10 cellular contexts compared by ENCODE assay signal in the genomic region with DNA sequence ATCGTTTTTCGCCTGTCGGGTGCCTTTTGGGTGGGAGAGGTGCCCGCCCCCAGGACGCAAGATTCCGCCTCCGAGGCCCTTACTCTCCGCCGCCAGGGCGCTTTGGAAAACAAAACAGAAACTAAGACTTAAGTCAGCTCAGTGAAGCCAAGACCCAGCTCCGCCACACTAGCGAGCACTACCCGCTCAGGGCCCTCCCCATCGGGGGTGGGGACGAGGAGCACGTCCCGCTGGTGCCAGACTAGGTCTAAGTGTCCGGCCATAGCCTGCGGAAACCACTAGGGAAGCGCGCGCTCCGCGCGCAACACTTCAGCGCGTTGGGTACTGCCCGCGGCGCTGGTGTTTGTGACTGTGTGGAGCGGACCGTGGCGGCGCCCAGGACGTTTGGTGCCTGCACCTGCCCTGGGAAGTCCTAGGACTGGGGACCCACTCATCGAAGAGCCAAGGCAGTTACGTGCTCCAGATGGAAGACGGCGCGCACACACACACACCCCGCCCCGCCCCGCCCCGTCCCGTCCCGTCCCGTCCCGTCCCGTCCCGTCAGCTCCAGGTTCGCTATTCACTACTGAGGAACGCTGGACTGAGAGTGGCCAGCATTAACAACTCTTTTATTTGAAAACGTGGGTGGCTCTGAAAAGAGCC. TPM values are rescaled to one million over a fixed set of nuclear protein-coding genes. Genes with fewer than 3 reads are reported as not detected.
A peak's percentile ranks its signal among the peaks of the same experiment; 100 is the strongest.
DNase-seq lines count a peak whose midpoint lies in the region; ATAC-seq, FAIRE-seq and TF ChIP-seq lines count a peak whose summit lies in the region.
"Not testable (repeated sequence)": the region's sequence is repeated elsewhere in the genome, so short reads cannot be mapped to it uniquely, and the experiment has no call there.
"Had no signal": no experiment of that assay in that cellular context is flagged by ENCODE, and none has a peak within 500 bp of the region (broad histone marks: within the 10 kb centered on the region; RNA-seq: fewer than 3 reads in every experiment).

No MANE protein-coding gene starts in this region.

- not testable (repeated sequence) for H3K9me3 ChIP-seq in GM12878 (replicated peaks; ENCODE audit: control insufficient read depth, insufficient read depth, low read length); lung (ENCODE audit: control insufficient read depth in 2 of 2, insufficient read depth in 1 of 2, low read length in 1 of 2)

- SMC1A ChIA-PET in GM12878 (lab: Charles Lee; ENCODE audit: uncharacterized antibody, unreplicated experiment), result not testable (repeated sequence)

- not testable (repeated sequence) for H3K4me2 ChIP-seq in GM12878 (ENCODE audit: control insufficient read depth, insufficient read depth)

- not testable (repeated sequence) for DNase-seq in GM12878 (ENCODE audit: low read depth, low spot score); lung (ENCODE audit: low spot score)

- not testable (repeated sequence) for H3K9ac ChIP-seq in GM12878 (ENCODE audit: control insufficient read depth, insufficient read depth, low read length)

- H3K79me2 ChIP-seq in GM12878 (ENCODE audit: control insufficient read depth, insufficient read depth, low read length), result peaks cover 34% of the 10 kb centered on the region

- not testable (repeated sequence) for TF ChIP-seq CTCF in GM12878 (IDR thresholded peaks at IDR 0.05 in 2 of 3, conservative IDR thresholded peaks at IDR 0.05 in 1 of 3; ENCODE audit: control insufficient read depth in 2 of 3, extremely low read depth in 1 of 3, insufficient read depth in 1 of 3, low read depth in 3 of 3, low read length in 3 of 3); lung (IDR thresholded peaks at IDR 0.05; ENCODE audit: control extremely low read depth, extremely low read depth)

- not testable (repeated sequence) for H3K27ac ChIP-seq in GM12878 (ENCODE audit: control insufficient read depth, insufficient read depth); lung (ENCODE audit: low read depth in 1 of 2, low read length in 1 of 2)

- intact Hi-C loops in GM12878 (cut with micrococcal nuclease; ENCODE audit: unreplicated experiment), result not testable (repeated sequence)

- BruUV-seq in GM12878 (replicated peaks; lab: Mats Ljungman, UMichigan), result not testable (repeated sequence)

- RAD21 ChIA-PET in GM12878 (lab: Charles Lee; ENCODE audit: unreplicated experiment), result not testable (repeated sequence)

- TF ChIP-seq RAD21 in GM12878 (IDR thresholded peaks at IDR 0.05; ENCODE audit: insufficient read depth, low read depth, low read length), result not testable (repeated sequence)

- peak; percentile 30 for ATAC-seq in GM18861 (IDR thresholded peaks at IDR 0.05; ENCODE audit: unreplicated experiment)
- peak; percentile 14 for ATAC-seq in GM19468 (IDR thresholded peaks at IDR 0.05; ENCODE audit: extremely low read depth, unreplicated experiment)
- ATAC-seq in HG02623 (IDR thresholded peaks at IDR 0.05; ENCODE audit: unreplicated experiment), result peak; percentile 40
- peak; percentile 34 for ATAC-seq in HG03095 (IDR thresholded peaks at IDR 0.05; ENCODE audit: unreplicated experiment)
- ATAC-seq in HG03571 (IDR thresholded peaks at IDR 0.05; ENCODE audit: unreplicated experiment), result peak; percentile 33
- peak; percentile 69 for ATAC-seq in GM12878
- peak; percentile 60 for ATAC-seq in lung (ENCODE audit: insufficient read depth, low FRiP score)

- not testable (repeated sequence) for H3K36me3 ChIP-seq in GM12878 (ENCODE audit: control insufficient read depth in 2 of 2, insufficient read depth in 2 of 2, low read length in 1 of 2); lung (ENCODE audit: control insufficient read depth in 2 of 2, insufficient read depth in 2 of 2, low read length in 2 of 2)

- not testable (repeated sequence) for H2AFZ ChIP-seq in GM12878 (ENCODE audit: control insufficient read depth, low read depth, low read length)

- no CpG with 5 or more reads among the region's 53 CpGs for WGBS in GM12878 (ENCODE audit: insufficient coverage, insufficient replicate concordance, low lambda C conversion rate, missing lambda C conversion rate)
- no CpG with 5 or more reads among the region's 53 CpGs for WGBS in lung, 2 donors

- H3K4me3 ChIP-seq in GM12878, lung: not testable (repeated sequence)

- CTCF ChIA-PET in GM12878 (lab: Yijun Ruan, JAX), result not testable (repeated sequence)

- not testable (repeated sequence) for H4K20me1 ChIP-seq in GM12878 (ENCODE audit: control insufficient read depth, insufficient read depth)

- TF ChIP-seq EP300 in GM12878 (IDR thresholded peaks at IDR 0.05; ENCODE audit: borderline replicate concordance in 1 of 2, control insufficient read depth in 1 of 2, low read depth in 2 of 2, low read length in 2 of 2), result not testable (repeated sequence)

- POLR2A ChIA-PET in GM12878 (lab: Charles Lee), result not testable (repeated sequence)

- not testable (repeated sequence) for FAIRE-seq in GM12878 (lab: Jason Lieb, UNC)

- not testable (repeated sequence) for H3K27me3 ChIP-seq in GM12878 (replicated peaks in 1 of 2; ENCODE audit: control insufficient read depth in 2 of 2, insufficient read depth in 2 of 2, low read length in 1 of 2); lung (ENCODE audit: control insufficient read depth, insufficient read depth)

- not testable (repeated sequence) for TF ChIP-seq POLR2A in GM12878 (IDR thresholded peaks at IDR 0.05; ENCODE audit: low read depth, low read length)

- in situ Hi-C loops in GM12878 (cut with MboI), result not testable (repeated sequence)

- H3K4me1 ChIP-seq in GM12878 (ENCODE audit: control insufficient read depth, insufficient read depth, low read length), result not testable (repeated sequence)
- H3K4me1 ChIP-seq in lung (ENCODE audit: control insufficient read depth in 2 of 2, insufficient read depth in 2 of 2, low read length in 2 of 2), result peaks cover 0 to 17% of the 10 kb centered on the region in 2 donors

RNA-seq across cellular contexts. Expression of a gene that starts 57.6 kb away (rescaled TPM):
- total RNA-seq in GM12878 (2013; cell fraction: nucleolus; rRNA removed), result 10.0 and 12.1 TPM in 2 replicates
- total RNA-seq in GM12878 (2014; rRNA removed), result 11.7 and 16.0 TPM in 2 replicates
- 7.0 and 7.5 TPM in 2 replicates for total RNA-seq in GM12878 (2014; rRNA removed; fragmentation: Illumina TruSeq; extraction: Trizol)
- total RNA-seq in GM12878 (2021), result 12.8 and 15.1 TPM in 2 replicates
- 1.6 TPM for polyA plus RNA-seq in GM12878 (2011; ENCODE audit: low read depth)
- polyA plus RNA-seq in GM12878 (2011; rRNA removed), result 7.9 and 9.7 TPM in 2 replicates
- polyA plus RNA-seq in GM12878 (2011; cell fraction: cytosol; rRNA removed), result 12.7 and 17.1 TPM in 2 replicates
- 21.0 and 23.7 TPM in 2 replicates for polyA plus RNA-seq in GM12878 (2011; cell fraction: nucleus; rRNA removed)
- polyA plus RNA-seq in GM12878 (2012), result 9.4 and 12.1 TPM in 2 replicates
- 4.6 and 5.4 TPM in 2 replicates for polyA plus RNA-seq in GM12878 (2014; fragmentation: Illumina TruSeq; extraction: Trizol)
- polyA plus RNA-seq in GM12878 (2014; fragmentation: Nextera tagmentation; extraction: Ambion mirVana), result 1 to 10 TPM in 1 of 2 experiments, under 1 TPM in 1; 0.74 to 4.3 TPM
- polyA plus RNA-seq in GM12878 (2014; rRNA removed), result 18.7 and 19.7 TPM in 2 replicates
- 10 to 100 TPM; 14.8 to 18.3 TPM for polyA plus RNA-seq in GM12878 (2016; fragmentation: Nextera tagmentation; extraction: Ambion mirVana)
- polyA minus RNA-seq in GM12878 (2011; rRNA and poly(A)+ RNA removed), result 1.2 and 3.5 TPM in 2 replicates
- 1.8 and 5.1 TPM in 2 replicates for polyA minus RNA-seq in GM12878 (2011; cell fraction: cytosol; rRNA and poly(A)+ RNA removed)
- polyA minus RNA-seq in GM12878 (2011; cell fraction: nucleus; rRNA and poly(A)+ RNA removed), result 5.3 and 5.7 TPM in 2 replicates
- total RNA-seq in lung, result 10 to 100 TPM; 12.5 to 14.2 TPM
- 10 to 100 TPM; 16.8 to 28.5 TPM for polyA plus RNA-seq in lung

RNA-seq across cellular contexts. Expression of a gene that starts 59.2 kb away (rescaled TPM):
- total RNA-seq in GM12878 (2013; cell fraction: nucleolus; rRNA removed), result not detected in 2 replicates
- total RNA-seq in GM12878 (2014; rRNA removed), result not detected in 2 replicates
- not detected in 2 replicates for total RNA-seq in GM12878 (2014; rRNA removed; fragmentation: Illumina TruSeq; extraction: Trizol)
- not detected in 2 replicates for total RNA-seq in GM12878 (2021)
- polyA plus RNA-seq in GM12878 (2011; ENCODE audit: low read depth), result not detected
- polyA plus RNA-seq in GM12878 (2011; rRNA removed), result not detected in 2 replicates
- polyA plus RNA-seq in GM12878 (2011; cell fraction: cytosol; rRNA removed), result not detected in 2 replicates
- not detected in 2 replicates for polyA plus RNA-seq in GM12878 (2011; cell fraction: nucleus; rRNA removed)
- not detected in 2 replicates for polyA plus RNA-seq in GM12878 (2012)
- not detected in 2 replicates for polyA plus RNA-seq in GM12878 (2014; fragmentation: Illumina TruSeq; extraction: Trizol)
- polyA plus RNA-seq in GM12878 (2014; fragmentation: Nextera tagmentation; extraction: Ambion mirVana), result not detected
- polyA plus RNA-seq in GM12878 (2014; rRNA removed), result not detected in 2 replicates
- not detected for polyA plus RNA-seq in GM12878 (2016; fragmentation: Nextera tagmentation; extraction: Ambion mirVana)
- polyA minus RNA-seq in GM12878 (2011; rRNA and poly(A)+ RNA removed), result not detected in 2 replicates
- polyA minus RNA-seq in GM12878 (2011; cell fraction: cytosol; rRNA and poly(A)+ RNA removed), result not detected in 2 replicates
- polyA minus RNA-seq in GM12878 (2011; cell fraction: nucleus; rRNA and poly(A)+ RNA removed), result not detected in 2 replicates
- total RNA-seq in lung, result 10 to 100 TPM; 11.5 to 25.8 TPM
- 10 to 100 TPM; 78.0 to 94.4 TPM for polyA plus RNA-seq in lung
- total RNA-seq: bronchial epithelial cell; T-helper 1 cell treated with Interleukin-12 subunit alpha and Interleukin-12 subunit beta and Interleukin-4 antibody, amounts not matched to agents 30 ng/mL and 1 ng/mL, for 36 hours had no signal
- polyA plus RNA-seq: BJ had no signal

Comparison
In these comparisons a context has a peak if more than half of its experiments do, and no peak if none do; other contexts are left out.
1. ATAC-seq: peak in every context shown above with its lines; median percentile 69 in GM12878; 60 in lung; 40 in HG02623; 34 in HG03095; 33 in HG03571; 30 in GM18861; 14 in GM19468.
2. RNA of a gene that starts 59.2 kb away (total RNA-seq): 11.5 to 25.8 TPM in lung; not detected in GM12878; every median in the first group is over 10 times any median in the second.